In genomic region chr2:236405357-236405756, GRCh38 we compare ENCODE assay signal across 6 cellular contexts.
"Had no signal": no experiment of that assay in that cellular context is flagged by ENCODE, and none has a peak within 500 bp of the region (broad histone marks: within the 10 kb centered on the region; RNA-seq: fewer than 3 reads in every experiment).

No MANE protein-coding gene starts in this region.

- ATAC-seq: GM23338, K562 had no signal

- H2AFZ ChIP-seq: GM23338 had no signal

- DNase-seq: H9, HCEC 1CT, IMR-90, KG1 had no signal

- H3K4me3 ChIP-seq: GM23338, K562 had no signal
